Comparison of ENCODE assay signal across 1 cellular context in the genomic region with DNA sequence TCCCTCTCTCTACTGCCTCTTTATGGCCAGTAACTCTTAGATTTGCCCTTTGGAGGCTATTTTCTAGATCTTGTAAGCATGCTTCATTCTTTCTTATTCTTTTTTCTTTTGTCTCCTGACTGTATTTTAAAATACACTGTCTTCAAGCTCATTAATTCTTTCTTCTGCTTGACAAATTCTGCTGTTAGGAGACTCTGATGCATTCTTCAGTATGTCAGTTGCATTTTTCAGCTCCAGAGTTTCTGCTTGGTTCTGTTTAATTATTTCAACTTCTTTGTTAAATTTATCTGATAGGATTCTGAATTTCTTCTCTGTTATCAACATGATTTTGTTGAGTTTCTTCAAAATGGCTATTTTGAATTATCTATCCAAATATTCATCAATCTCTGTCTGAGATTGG.
TF ChIP-seq lines count a peak whose summit lies in the region.

No MANE protein-coding gene starts in this region.

TF ChIP-seq in HepG2, 621 proteins besides CTCF, POLR2A, EP300 and RAD21:
- no peak for TF ChIP-seq ARHGAP35 (CRISPR knock-in tag; IDR thresholded peaks at IDR 0.05; ENCODE audit: borderline replicate concordance)
- peak; percentile 98 for TF ChIP-seq ZNF160 (CRISPR knock-in tag; IDR thresholded peaks at IDR 0.05)
TF ChIP-seq in HepG2: peak in this region for 1.
